12 cellular contexts compared by ENCODE assay signal in the genomic region with DNA sequence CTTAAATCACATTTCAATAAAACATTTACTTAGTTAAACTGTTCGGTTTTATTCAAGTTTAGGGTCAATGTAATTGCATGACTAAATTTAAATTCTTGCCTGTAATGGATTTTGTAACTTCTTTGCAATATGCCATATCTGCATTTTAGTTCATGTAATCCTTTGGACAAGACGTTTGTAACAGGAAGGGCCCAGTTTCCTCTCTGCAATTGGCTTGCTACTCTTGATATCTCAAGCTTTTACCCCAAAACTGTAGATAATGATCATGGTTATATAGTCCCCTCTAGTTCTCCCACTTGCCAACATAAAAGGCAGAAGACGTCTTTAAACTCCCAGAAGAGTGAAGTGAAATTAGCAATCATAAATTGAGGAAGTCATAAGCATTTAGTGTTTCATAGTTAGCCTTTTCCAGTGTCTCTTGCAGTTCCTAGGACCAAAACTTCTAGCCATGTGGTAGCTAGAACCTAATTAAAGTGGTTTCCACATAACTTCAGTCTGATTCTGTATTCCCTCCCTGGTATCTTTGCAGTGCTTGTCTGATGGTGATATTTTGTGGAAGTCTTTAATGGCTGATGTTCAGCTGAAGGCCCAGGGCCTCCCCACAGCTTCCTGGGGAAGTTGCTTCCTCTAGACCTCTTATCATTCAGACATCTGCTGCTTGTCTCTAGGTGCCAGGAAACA.
DNase-seq lines count a peak whose midpoint lies in the region; ATAC-seq and TF ChIP-seq lines count a peak whose summit lies in the region.
"Had no signal": no experiment of that assay in that cellular context is flagged by ENCODE, and none has a peak within 500 bp of the region (broad histone marks: within the 10 kb centered on the region; RNA-seq: fewer than 3 reads in every experiment).

No MANE protein-coding gene starts in this region.

- H3K27me3 Mint-ChIP-seq in activated CD4-positive, alpha-beta T cell treated with anti-CD3 and anti-CD28 coated beads, Interleukin-2, amount 10 ng/mL, durations not matched to agents 24 days and 14 days = no peaks in the 10 kb centered on the region
- no peaks in the 10 kb centered on the region for H3K27me3 Mint-ChIP-seq in activated T-helper 1 cell treated with anti-CD3 and anti-CD28 coated beads, Interleukin-12 subunit alpha, Interleukin-12 subunit beta, Interleukin-2, Interleukin-4 antibody, amounts not matched to agents 30 ng/mL and 10 ng/mL and 1 ng/mL, durations not matched to agents 14 hours and 24 hours and 36 hours (ENCODE audit: insufficient read depth)
- H3K27me3 Mint-ChIP-seq in natural killer cell (ENCODE audit: low read depth in 2 of 2) = no peaks in the 10 kb centered on the region

- H3K9me3 Mint-ChIP-seq in activated CD4-positive, alpha-beta T cell treated with anti-CD3 and anti-CD28 coated beads, Interleukin-2, amount 10 ng/mL, durations not matched to agents 24 days and 14 days = peaks cover 5% of the 10 kb centered on the region
- no peaks in the 10 kb centered on the region for H3K9me3 Mint-ChIP-seq in activated T-helper 1 cell treated with anti-CD3 and anti-CD28 coated beads, Interleukin-12 subunit alpha, Interleukin-12 subunit beta, Interleukin-2, Interleukin-4 antibody, amounts not matched to agents 30 ng/mL and 10 ng/mL and 1 ng/mL, durations not matched to agents 14 hours and 24 hours and 36 hours
- H3K9me3 Mint-ChIP-seq in natural killer cell = no peaks in the 10 kb centered on the region
- H3K9me3 Mint-ChIP-seq: mesothelial cell of epicardium had no signal

- peaks cover 44% of the 10 kb centered on the region for H3K36me3 Mint-ChIP-seq in activated CD4-positive, alpha-beta T cell treated with anti-CD3 and anti-CD28 coated beads, Interleukin-2, amount 10 ng/mL, durations not matched to agents 24 days and 14 days (ENCODE audit: low read depth)
- H3K36me3 Mint-ChIP-seq in activated T-helper 1 cell treated with anti-CD3 and anti-CD28 coated beads, Interleukin-12 subunit alpha, Interleukin-12 subunit beta, Interleukin-2, Interleukin-4 antibody, amounts not matched to agents 30 ng/mL and 10 ng/mL and 1 ng/mL, durations not matched to agents 14 hours and 24 hours and 36 hours (ENCODE audit: low read depth) = peaks cover 30% of the 10 kb centered on the region
- no peaks in the 10 kb centered on the region for H3K36me3 Mint-ChIP-seq in natural killer cell
- H3K36me3 Mint-ChIP-seq: mesothelial cell of epicardium had no signal

- peaks cover 39% of the 10 kb centered on the region for H3K4me1 Mint-ChIP-seq in activated CD4-positive, alpha-beta T cell treated with anti-CD3 and anti-CD28 coated beads, Interleukin-2, amount 10 ng/mL, durations not matched to agents 24 days and 14 days
- peaks cover 46% of the 10 kb centered on the region for H3K4me1 Mint-ChIP-seq in activated T-helper 1 cell treated with anti-CD3 and anti-CD28 coated beads, Interleukin-12 subunit alpha, Interleukin-12 subunit beta, Interleukin-2, Interleukin-4 antibody, amounts not matched to agents 30 ng/mL and 10 ng/mL and 1 ng/mL, durations not matched to agents 14 hours and 24 hours and 36 hours (ENCODE audit: low read depth)
- H3K4me1 Mint-ChIP-seq in natural killer cell = peaks cover 26 to 31% of the 10 kb centered on the region in 2 donors

- H3K27ac Mint-ChIP-seq in activated CD4-positive, alpha-beta T cell treated with anti-CD3 and anti-CD28 coated beads, Interleukin-2, amount 10 ng/mL, durations not matched to agents 24 days and 14 days = peak overlapping the region; percentile 25
- peak overlapping the region; percentile 78 for H3K27ac Mint-ChIP-seq in activated T-helper 1 cell treated with anti-CD3 and anti-CD28 coated beads, Interleukin-12 subunit alpha, Interleukin-12 subunit beta, Interleukin-2, Interleukin-4 antibody, amounts not matched to agents 30 ng/mL and 10 ng/mL and 1 ng/mL, durations not matched to agents 14 hours and 24 hours and 36 hours
- peak overlapping the region; percentile 17 to 69 for H3K27ac Mint-ChIP-seq in natural killer cell
- H3K27ac Mint-ChIP-seq: mesothelial cell of epicardium had no signal

- intact Hi-C loops in activated CD4-positive, alpha-beta T cell treated with anti-CD3 and anti-CD28 coated beads, Interleukin-2, amount 10 ng/mL, durations not matched to agents 24 days and 14 days (cut with micrococcal nuclease) = no loop called here
- intact Hi-C loops in activated T-helper 1 cell treated with anti-CD3 and anti-CD28 coated beads, Interleukin-12 subunit alpha, Interleukin-12 subunit beta, Interleukin-2, Interleukin-4 antibody, amounts not matched to agents 30 ng/mL and 10 ng/mL and 1 ng/mL, durations not matched to agents 14 hours and 24 hours and 36 hours (cut with micrococcal nuclease) = no loop called here
- intact Hi-C loops in natural killer cell (cut with micrococcal nuclease) = no loop called here

- no peak for TF ChIP-seq CTCF in natural killer cell (IDR thresholded peaks at IDR 0.05)

- peak overlapping the region; percentile 26 for H3K4me3 Mint-ChIP-seq in activated CD4-positive, alpha-beta T cell treated with anti-CD3 and anti-CD28 coated beads, Interleukin-2, amount 10 ng/mL, durations not matched to agents 24 days and 14 days
- H3K4me3 Mint-ChIP-seq in activated T-helper 1 cell treated with anti-CD3 and anti-CD28 coated beads, Interleukin-12 subunit alpha, Interleukin-12 subunit beta, Interleukin-2, Interleukin-4 antibody, amounts not matched to agents 30 ng/mL and 10 ng/mL and 1 ng/mL, durations not matched to agents 14 hours and 24 hours and 36 hours = peak overlapping the region; percentile 24
- H3K4me3 Mint-ChIP-seq in natural killer cell = no peak overlapping the region
- H3K4me3 Mint-ChIP-seq: mesothelial cell of epicardium had no signal

- peak; percentile 46 to 68 (median 57) for ATAC-seq in natural killer cell

- DNase-seq in activated CD4-positive, alpha-beta T cell treated with anti-CD3 and anti-CD28 coated beads, Interleukin-2, amount 10 ng/mL, durations not matched to agents 24 days and 14 days = peak; percentile 76
- DNase-seq in activated CD4-positive, alpha-beta T cell treated with anti-CD3 and anti-CD28 coated beads, Interleukin-2, amount 50 U/mL, for 48 hours = no peak
- peak; percentile 84 for DNase-seq in NOMO-1 treated with dmso at 0.1 percent for 144 hours (lab: John Stamatoyannopoulos, UW; ENCODE audit: unreplicated experiment)
- DNase-seq in activated T-helper 1 cell treated with anti-CD3 and anti-CD28 coated beads, Interleukin-12 subunit alpha, Interleukin-12 subunit beta, Interleukin-2, Interleukin-4 antibody, amounts not matched to agents 30 ng/mL and 10 ng/mL and 1 ng/mL, durations not matched to agents 14 hours and 24 hours and 36 hours (ENCODE audit: low spot score) = peak; percentile 8
- no peak for DNase-seq in natural killer cell
- DNase-seq in NCI-H146 treated with DMSO at 0.1 percent for 48 hours (lab: John Stamatoyannopoulos, UW; ENCODE audit: unreplicated experiment) = no peak
- no peak for DNase-seq in NCI-H446 treated with DMSO at 0.1 percent for 48 hours (lab: John Stamatoyannopoulos, UW)
- no peak for DNase-seq in NCI-H1930 (lab: John Stamatoyannopoulos, UW)
- DNase-seq: erythroblast, MM.1S, NCI-H526 treated with DMSO at 0.1 percent for 48 hours had no signal

Comparison
In these comparisons a context has a peak if more than half of its experiments do, and no peak if none do; other contexts are left out.
1. DNase-seq: peak in activated CD4-positive, alpha-beta T cell treated with anti-CD3 and anti-CD28 coated beads, Interleukin-2, amount 10 ng/mL, durations not matched to agents 24 days and 14 days (single experiment), NOMO-1 treated with dmso at 0.1 percent for 144 hours (single experiment) and activated T-helper 1 cell treated with anti-CD3 and anti-CD28 coated beads, Interleukin-12 subunit alpha, Interleukin-12 subunit beta, Interleukin-2, Interleukin-4 antibody, amounts not matched to agents 30 ng/mL and 10 ng/mL and 1 ng/mL, durations not matched to agents 14 hours and 24 hours and 36 hours (single experiment); none in activated CD4-positive, alpha-beta T cell treated with anti-CD3 and anti-CD28 coated beads, Interleukin-2, amount 50 U/mL, for 48 hours (0 of 2), natural killer cell (single experiment), NCI-H146 treated with DMSO at 0.1 percent for 48 hours (single experiment), NCI-H446 treated with DMSO at 0.1 percent for 48 hours (single experiment) and NCI-H1930 (0 of 2).
2. H3K27ac Mint-ChIP-seq: peak in every context shown above with its lines; median percentile 78 in activated T-helper 1 cell treated with anti-CD3 and anti-CD28 coated beads, Interleukin-12 subunit alpha, Interleukin-12 subunit beta, Interleukin-2, Interleukin-4 antibody, amounts not matched to agents 30 ng/mL and 10 ng/mL and 1 ng/mL, durations not matched to agents 14 hours and 24 hours and 36 hours; 43 in natural killer cell; 25 in activated CD4-positive, alpha-beta T cell treated with anti-CD3 and anti-CD28 coated beads, Interleukin-2, amount 10 ng/mL, durations not matched to agents 24 days and 14 days.